Comparison of ENCODE assay signal across 28 cellular contexts in genomic region chr19:18687740-18688465, GRCh38.
"Had no signal": no experiment of that assay in that cellular context is flagged by ENCODE, and none has a peak within 500 bp of the region (broad histone marks: within the 10 kb centered on the region; RNA-seq: fewer than 3 reads in every experiment).

No MANE protein-coding gene starts in this region.

- DNase-seq: activated CD4-positive, alpha-beta memory T cell treated with anti-CD3 and anti-CD28 coated beads, Interleukin-2, amount 10 ng/mL, durations not matched to agents 7 days and 5 days; activated CD4-positive, alpha-beta T cell treated with anti-CD3 and anti-CD28 coated beads, Interleukin-2, amount 50 U/mL, for 1 hour; activated CD4-positive, CD25-positive, alpha-beta regulatory T cell; activated gamma-delta T cell treated with Interleukin-2 at 50 U/mL for 16 hours; activated naive CD4-positive, alpha-beta T cell treated with anti-CD3 and anti-CD28 coated beads, Interleukin-2, amount 50 U/mL, for 16 hours; activated T-cell treated with anti-CD3 and anti-CD28 coated beads for 4 hours; activated T-cell treated with anti-CD3 and anti-CD28 coated beads, Interleukin-2, amount 50 U/mL, for 48 hours; aorta; central memory CD4-positive, alpha-beta T cell; IMR-90; KG1; MG63; MV-4-11; NCI-H1092 treated with DMSO at 0.1 percent for 48 hours; NCI-H1436; NCI-H1694 treated with DMSO at 0.1 percent for 48 hours; NCI-H2029 treated with DMSO at 0.1 percent for 48 hours; NCI-H345; NCI-H526 treated with DMSO at 0.1 percent for 48 hours; NK-92 treated with Interleukin-12 subunit alpha and Interleukin-12 subunit beta, amount 100 ng/mL, for 24 hours; SHP77; SW 1271 had no signal

- H3K27ac ChIP-seq: breast epithelium, SJSA1 had no signal

- ATAC-seq: activated T-helper 17 cell treated with anti-CD3 and anti-CD28 coated beads, Interleukin-2, amount 50 U/mL, for 72 hours; SK-N-SH treated with all-trans-retinoic acid at 6 μM for 48 hours had no signal

- H3K36me3 ChIP-seq: breast epithelium, SJSA1 had no signal

- H3K27me3 Mint-ChIP-seq: activated CD4-positive, alpha-beta memory T cell treated with anti-CD3 and anti-CD28 coated beads, Interleukin-2, amount 10 ng/mL, durations not matched to agents 7 days and 5 days; activated T-helper 17 cell treated with anti-CD3 and anti-CD28 coated beads, Interleukin-2, amount 50 U/mL, for 72 hours had no signal

- H3K4me3 Mint-ChIP-seq: activated CD4-positive, alpha-beta memory T cell treated with anti-CD3 and anti-CD28 coated beads, Interleukin-2, amount 10 ng/mL, durations not matched to agents 7 days and 5 days; activated T-helper 17 cell treated with anti-CD3 and anti-CD28 coated beads, Interleukin-2, amount 50 U/mL, for 72 hours had no signal

- H3K27me3 ChIP-seq: breast epithelium, MG63, SJSA1 had no signal

- H3K4me3 ChIP-seq: breast epithelium, MG63, SJSA1 had no signal

- FAIRE-seq: RCC 7860, TTC549 had no signal

- H3K9me3 Mint-ChIP-seq: activated CD4-positive, alpha-beta memory T cell treated with anti-CD3 and anti-CD28 coated beads, Interleukin-2, amount 10 ng/mL, durations not matched to agents 7 days and 5 days; activated T-helper 17 cell treated with anti-CD3 and anti-CD28 coated beads, Interleukin-2, amount 50 U/mL, for 72 hours had no signal

- H3K9me3 ChIP-seq: breast epithelium, MG63, SJSA1 had no signal

- H3K27ac Mint-ChIP-seq: activated CD4-positive, alpha-beta memory T cell treated with anti-CD3 and anti-CD28 coated beads, Interleukin-2, amount 10 ng/mL, durations not matched to agents 7 days and 5 days; activated T-helper 17 cell treated with anti-CD3 and anti-CD28 coated beads, Interleukin-2, amount 50 U/mL, for 72 hours had no signal
